30 cellular contexts compared by ENCODE assay signal in genomic region chr6:46815130-46815529, GRCh38. TPM values are rescaled to one million over a fixed set of nuclear protein-coding genes. Genes with fewer than 3 reads are reported as not detected.
A peak's percentile ranks its signal among the peaks of the same experiment; 100 is the strongest.
DNase-seq lines count a peak whose midpoint lies in the region; ATAC-seq and TF ChIP-seq lines count a peak whose summit lies in the region.
"Had no signal": no experiment of that assay in that cellular context is flagged by ENCODE, and none has a peak within 500 bp of the region (broad histone marks: within the 10 kb centered on the region; RNA-seq: fewer than 3 reads in every experiment).

No MANE protein-coding gene starts in this region.

- H3K27ac ChIP-seq in HCT116 (ENCODE audit: low read depth, low read length) = no peak overlapping the region
- H3K27ac ChIP-seq: right atrium auricular region had no signal

- no peak overlapping the region for H3K4me3 ChIP-seq in HCT116 (replicated peaks in 1 of 2; ENCODE audit: low read depth in 1 of 2, low read length in 2 of 2)
- no peak overlapping the region for H3K4me3 ChIP-seq in retinal pigment epithelial cell (ENCODE audit: low read length)
- H3K4me3 ChIP-seq: GM23338, right atrium auricular region had no signal

- RAD21 ChIA-PET in HCT116 (lab: Charles Lee; ENCODE audit: low non-redundant PET in 1 of 2, low total read pairs in 2 of 2, uncharacterized antibody in 2 of 2, unreplicated experiment in 2 of 2) = no interaction called here

- no peak overlapping the region for H3K27ac Mint-ChIP-seq in activated T-helper 2 cell treated with anti-CD3 and anti-CD28 coated beads, Interferon-gamma antibody, Interleukin-2, Interleukin-4, amounts not matched to agents 10 μg/mL and 5 μg/mL and 100 μg/mL, durations not matched to agents 14 hours and 24 hours and 36 hours
- H3K27ac Mint-ChIP-seq: activated CD8-positive, alpha-beta T cell treated with anti-CD3 and anti-CD28 coated beads for 36 hours; activated naive CD8-positive, alpha-beta T cell treated with anti-CD3 and anti-CD28 coated beads, Interleukin-2, amount 50 U/mL, for 24 hours; GM23338; immature natural killer cell; natural killer cell treated with Interleukin-12 subunit alpha and Interleukin-12 subunit beta and Interleukin-15 and Interleukin-18, amount 100 ng/mL, for 72 hours had no signal

- TF ChIP-seq CTCF in HCT116 (IDR thresholded peaks at IDR 0.05 in 2 of 3, conservative IDR thresholded peaks at IDR 0.05 in 1 of 3; ENCODE audit: borderline replicate concordance in 1 of 3, insufficient read depth in 1 of 3, low read depth in 2 of 3, low read length in 2 of 3) (no peak), retinal pigment epithelial cell (conservative IDR thresholded peaks at IDR 0.05; ENCODE audit: low read depth, low read length) (no peak)

- H3K36me3 Mint-ChIP-seq in activated T-helper 2 cell treated with anti-CD3 and anti-CD28 coated beads, Interferon-gamma antibody, Interleukin-2, Interleukin-4, amounts not matched to agents 10 μg/mL and 5 μg/mL and 100 μg/mL, durations not matched to agents 14 hours and 24 hours and 36 hours (ENCODE audit: low read depth) = no peaks in the 10 kb centered on the region
- H3K36me3 Mint-ChIP-seq: immature natural killer cell; natural killer cell treated with Interleukin-12 subunit alpha and Interleukin-12 subunit beta and Interleukin-15 and Interleukin-18, amount 100 ng/mL, for 72 hours had no signal

- no peaks in the 10 kb centered on the region for H3K9me3 Mint-ChIP-seq in activated T-helper 2 cell treated with anti-CD3 and anti-CD28 coated beads, Interferon-gamma antibody, Interleukin-2, Interleukin-4, amounts not matched to agents 10 μg/mL and 5 μg/mL and 100 μg/mL, durations not matched to agents 14 hours and 24 hours and 36 hours
- H3K9me3 Mint-ChIP-seq: activated CD8-positive, alpha-beta T cell treated with anti-CD3 and anti-CD28 coated beads for 36 hours had no signal

- no peaks in the 10 kb centered on the region for H4K20me1 ChIP-seq in HCT116 (ENCODE audit: insufficient read depth)

- intact Hi-C loops in HCT116 (cut with micrococcal nuclease) = no loop called here
- intact Hi-C loops in activated T-helper 2 cell treated with anti-CD3 and anti-CD28 coated beads, Interferon-gamma antibody, Interleukin-2, Interleukin-4, amounts not matched to agents 10 μg/mL and 5 μg/mL and 100 μg/mL, durations not matched to agents 14 hours and 24 hours and 36 hours (cut with micrococcal nuclease) = no loop called here

- peak; percentile 82 for ATAC-seq in HCT116
- ATAC-seq in esophagus mucosa = peak; percentile 92
- ATAC-seq: activated CD8-positive, alpha-beta T cell treated with anti-CD3 and anti-CD28 coated beads for 36 hours; activated naive CD8-positive, alpha-beta T cell treated with anti-CD3 and anti-CD28 coated beads, Interleukin-2, amount 50 U/mL, for 24 hours; GM23338; natural killer cell treated with Interleukin-12 subunit alpha and Interleukin-12 subunit beta and Interleukin-15 and Interleukin-18, amount 100 ng/mL, for 72 hours had no signal

- H3K4me1 Mint-ChIP-seq in activated T-helper 2 cell treated with anti-CD3 and anti-CD28 coated beads, Interferon-gamma antibody, Interleukin-2, Interleukin-4, amounts not matched to agents 10 μg/mL and 5 μg/mL and 100 μg/mL, durations not matched to agents 14 hours and 24 hours and 36 hours (ENCODE audit: low read depth) = no peaks in the 10 kb centered on the region
- H3K4me1 Mint-ChIP-seq: activated naive CD8-positive, alpha-beta T cell treated with anti-CD3 and anti-CD28 coated beads, Interleukin-2, amount 50 U/mL, for 24 hours; immature natural killer cell had no signal

- H2AFZ ChIP-seq in HCT116 (ENCODE audit: low read depth, low read length, poor library complexity, severe bottlenecking) = peak overlapping the region; percentile 56
- H2AFZ ChIP-seq: GM23338 had no signal

- H3K27me3 Mint-ChIP-seq in activated T-helper 2 cell treated with anti-CD3 and anti-CD28 coated beads, Interferon-gamma antibody, Interleukin-2, Interleukin-4, amounts not matched to agents 10 μg/mL and 5 μg/mL and 100 μg/mL, durations not matched to agents 14 hours and 24 hours and 36 hours (ENCODE audit: low read depth) = peaks cover 3% of the 10 kb centered on the region

- DNase-seq in HCT116 (ENCODE audit: low read depth, low spot score) (peak; percentile 2), RPMI7951 (ENCODE audit: low read depth) (peak; percentile 30), retinal pigment epithelial cell (ENCODE audit: low read depth) (peak; percentile 32), DMS 273 treated with DMSO at 0.1 percent for 48 hours (lab: John Stamatoyannopoulos, UW) (no peak), Kasumi-1 (lab: John Stamatoyannopoulos, UW) (no peak)
- DNase-seq in activated T-helper 2 cell treated with anti-CD3 and anti-CD28 coated beads, Interferon-gamma antibody, Interleukin-2, Interleukin-4, amounts not matched to agents 10 μg/mL and 5 μg/mL and 100 μg/mL, durations not matched to agents 14 hours and 24 hours and 36 hours (ENCODE audit: low spot score) = no peak
- DNase-seq: activated CD4-positive, CD25-positive, alpha-beta regulatory T cell treated with anti-CD3 and anti-CD28 coated beads, Interleukin-2, amount 50 U/mL, for 72 hours; activated CD8-positive, alpha-beta T cell treated with anti-CD3 and anti-CD28 coated beads for 36 hours; activated gamma-delta T cell; activated naive CD8-positive, alpha-beta T cell treated with anti-CD3 and anti-CD28 coated beads, Interleukin-2, amount 50 U/mL, for 24 hours; effector CD4-positive, alpha-beta T cell; erythroblast; foreskin melanocyte; GF-D8; immature natural killer cell; NCI-H1092; NCI-H2029 treated with DMSO at 0.1 percent for 48 hours; NCI-H774; OCI-M1; SIG-M5; stimulated activated CD4-positive, alpha-beta T cell treated with anti-CD3 and anti-CD28 coated beads, Interleukin-12 subunit alpha, Interleukin-12 subunit beta, amount 100 ng/mL, for 4 hours; stimulated activated CD4-positive, alpha-beta T cell treated with anti-CD3 and anti-CD28 coated beads, Interleukin-4, amount 100 ng/mL, for 4 hours; stimulated activated naive CD4-positive, alpha-beta T cell treated with Interleukin-2 at 50 U/mL for 16 hours; SW 1271 had no signal

- POLR2A ChIA-PET in HCT116 (lab: Charles Lee) = no interaction called here

- H3K27me3 ChIP-seq in HCT116 (ENCODE audit: insufficient read depth, low read length) = no peaks in the 10 kb centered on the region
- H3K27me3 ChIP-seq: right atrium auricular region had no signal

- H3K4me3 Mint-ChIP-seq in activated T-helper 2 cell treated with anti-CD3 and anti-CD28 coated beads, Interferon-gamma antibody, Interleukin-2, Interleukin-4, amounts not matched to agents 10 μg/mL and 5 μg/mL and 100 μg/mL, durations not matched to agents 14 hours and 24 hours and 36 hours (ENCODE audit: low read depth) = no peak overlapping the region
- H3K4me3 Mint-ChIP-seq: activated CD8-positive, alpha-beta T cell treated with anti-CD3 and anti-CD28 coated beads for 36 hours; activated naive CD8-positive, alpha-beta T cell treated with anti-CD3 and anti-CD28 coated beads, Interleukin-2, amount 50 U/mL, for 24 hours; GM23338; immature natural killer cell; natural killer cell treated with Interleukin-12 subunit alpha and Interleukin-12 subunit beta and Interleukin-15 and Interleukin-18, amount 100 ng/mL, for 72 hours had no signal

- H3K79me2 ChIP-seq in HCT116 (ENCODE audit: insufficient read depth, low read length) = no peaks in the 10 kb centered on the region

- H3K9me3 ChIP-seq in HCT116 (ENCODE audit: control insufficient read depth in 1 of 2, insufficient read depth in 1 of 2, low read depth in 1 of 2, low read length in 2 of 2) = no peaks in the 10 kb centered on the region
- H3K9me3 ChIP-seq: right atrium auricular region had no signal

- no peak for TF ChIP-seq POLR2A in HCT116 (IDR thresholded peaks at IDR 0.05; ENCODE audit: borderline replicate concordance, extremely low read depth, insufficient read depth, insufficient read length)

- no peaks in the 10 kb centered on the region for H3K36me3 ChIP-seq in HCT116 (ENCODE audit: control insufficient read depth in 1 of 2, insufficient read depth in 2 of 2, low read length in 2 of 2)
- H3K36me3 ChIP-seq: right atrium auricular region had no signal

- TF ChIP-seq RAD21 in HCT116 (IDR thresholded peaks at IDR 0.05; ENCODE audit: low read depth) = no peak

- no peaks in the 10 kb centered on the region for H3K9me2 ChIP-seq in HCT116 (ENCODE audit: insufficient read depth)

- CTCF ChIA-PET in HCT116 (lab: Charles Lee) = no interaction called here

- peaks cover 3 to 23% of the 10 kb centered on the region in 2 experiments; a peak in 2 of 4 replicates for H3K4me1 ChIP-seq in HCT116 (ENCODE audit: control insufficient read depth in 1 of 2, insufficient read depth in 2 of 2, low read length in 2 of 2)
- H3K4me1 ChIP-seq: right atrium auricular region had no signal

- no peak overlapping the region for H3K9ac ChIP-seq in HCT116 (ENCODE audit: low read length)

- no TSS peak for BruUV-seq in HCT116 (replicated peaks; lab: Mats Ljungman, UMichigan)

- H3K4me2 ChIP-seq in HCT116 (ENCODE audit: low read length) = peak overlapping the region; percentile 20
- H3K4me2 ChIP-seq: GM23338 had no signal

TF ChIP-seq in HCT116, 20 proteins besides CTCF, POLR2A, EP300 and RAD21:
- TF ChIP-seq ELF1 (IDR thresholded peaks at IDR 0.05; ENCODE audit: borderline replicate concordance, low read depth) = no peak
- no peak for TF ChIP-seq EZH2 (IDR thresholded peaks at IDR 0.05)
- no peak for TF ChIP-seq EZH2phosphoT487 (IDR thresholded peaks at IDR 0.05; ENCODE audit: borderline replicate concordance)
- TF ChIP-seq SRF (IDR thresholded peaks at IDR 0.05; ENCODE audit: low read depth) = no peak
- TF ChIP-seq CEBPB (IDR thresholded peaks at IDR 0.05; ENCODE audit: low read depth) = no peak
- TF ChIP-seq CBX3 (IDR thresholded peaks at IDR 0.05; ENCODE audit: low read depth) = no peak
- no peak for TF ChIP-seq EGR1 (IDR thresholded peaks at IDR 0.05; ENCODE audit: low read depth)
- TF ChIP-seq, protein P1, sequence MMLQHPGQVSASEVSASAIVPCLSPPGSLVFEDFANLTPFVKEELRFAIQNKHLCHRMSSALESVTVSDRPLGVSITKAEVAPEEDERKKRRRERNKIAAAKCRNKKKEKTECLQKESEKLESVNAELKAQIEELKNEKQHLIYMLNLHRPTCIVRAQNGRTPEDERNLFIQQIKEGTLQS (IDR thresholded peaks at IDR 0.05) = no peak
- TF ChIP-seq SIN3A (IDR thresholded peaks at IDR 0.05; ENCODE audit: low read depth) = no peak
TF ChIP-seq in HCT116: peak in this region for 0.

RNA-seq across cellular contexts. Expression of gene MEP1A, which starts 21.9 kb away (rescaled TPM):
- not detected for total RNA-seq in HCT116 (2021; ENCODE audit: unreplicated experiment)
- polyA plus RNA-seq in HCT116 (2012) = not detected in 2 replicates
- not detected in 2 replicates for total RNA-seq in RPMI7951 (2014; rRNA removed; shearing (Covaris generic))
- total RNA-seq in esophagus mucosa = not detected
- total RNA-seq in activated T-helper 2 cell treated with anti-CD3 and anti-CD28 coated beads, Interferon-gamma antibody, Interleukin-2, Interleukin-4, amounts not matched to agents 10 μg/mL and 5 μg/mL and 100 μg/mL, durations not matched to agents 14 hours and 24 hours and 36 hours = not detected in 2 replicates
- total RNA-seq: activated CD8-positive, alpha-beta T cell treated with anti-CD3 and anti-CD28 coated beads for 36 hours; chondrocyte; GM23338; natural killer cell treated with Interleukin-12 subunit alpha and Interleukin-12 subunit beta and Interleukin-15 and Interleukin-18, amount 100 ng/mL, for 72 hours; osteoblast; right atrium auricular region had no signal
- polyA plus RNA-seq: GM23338, immature natural killer cell had no signal

Comparison
In these comparisons a context has a peak if more than half of its experiments do, and no peak if none do; other contexts are left out.
1. DNase-seq: peak in HCT116 (single experiment), RPMI7951 (single experiment) and retinal pigment epithelial cell (single experiment); none in DMS 273 treated with DMSO at 0.1 percent for 48 hours (single experiment), Kasumi-1 (0 of 2) and activated T-helper 2 cell treated with anti-CD3 and anti-CD28 coated beads, Interferon-gamma antibody, Interleukin-2, Interleukin-4, amounts not matched to agents 10 μg/mL and 5 μg/mL and 100 μg/mL, durations not matched to agents 14 hours and 24 hours and 36 hours (single experiment).